In the genomic region with DNA sequence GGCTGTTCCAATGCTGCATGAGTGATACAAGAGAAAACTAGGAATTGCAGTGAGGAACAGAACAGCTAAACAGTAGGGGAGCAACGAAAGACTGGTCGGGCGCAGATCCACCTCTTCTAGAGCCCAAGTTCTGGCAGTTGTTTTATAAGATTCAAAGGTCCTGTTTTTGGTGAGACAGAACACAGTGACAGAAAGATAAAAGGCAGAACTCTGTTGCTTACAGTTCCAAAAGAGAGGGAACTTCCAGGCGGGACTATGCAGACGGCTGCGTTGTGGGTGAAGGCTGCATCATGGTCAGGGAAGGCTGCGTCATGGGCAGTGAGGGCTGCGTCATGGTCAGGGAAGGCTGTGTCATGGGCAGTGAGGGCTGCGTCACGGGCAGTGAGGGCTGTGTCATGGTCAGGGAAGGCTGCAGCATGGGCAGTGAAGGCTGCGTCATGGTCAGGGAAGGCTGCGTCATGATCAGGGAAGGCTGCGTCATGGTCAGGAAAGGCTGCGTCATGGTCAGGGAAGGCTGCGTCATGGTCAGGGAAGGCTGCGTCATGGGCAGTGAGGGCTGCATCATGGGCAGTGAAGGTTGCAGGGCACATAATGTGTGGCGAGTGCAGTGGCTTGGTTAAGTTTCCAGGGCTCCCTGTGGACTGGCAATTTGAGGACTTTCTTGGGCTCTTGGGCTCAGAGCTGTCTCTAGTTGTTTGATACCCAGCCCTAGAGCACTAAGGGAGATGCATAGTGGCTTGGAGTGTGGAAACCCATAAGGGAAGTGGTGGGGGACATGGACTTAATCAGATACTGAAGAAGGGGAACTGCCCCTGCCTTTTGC, we compare ENCODE assay signal across 15 cellular contexts.
DNase-seq lines count a peak whose midpoint lies in the region; TF ChIP-seq lines count a peak whose summit lies in the region.
"Had no signal": no experiment of that assay in that cellular context is flagged by ENCODE, and none has a peak within 500 bp of the region (broad histone marks: within the 10 kb centered on the region; RNA-seq: fewer than 3 reads in every experiment).

No MANE protein-coding gene starts in this region.

- no peaks in the 10 kb centered on the region for H4K20me1 ChIP-seq in neural progenitor cell (ENCODE audit: low read depth)

- H3K4me3 Mint-ChIP-seq in osteocyte (ENCODE audit: unreplicated experiment): no peak overlapping the region
- H3K4me3 Mint-ChIP-seq in neural progenitor cell: no peak overlapping the region
- H3K4me3 Mint-ChIP-seq: CD14-positive monocyte; CD8-positive, alpha-beta T cell had no signal

- H3K9me3 Mint-ChIP-seq in osteocyte (ENCODE audit: unreplicated experiment) (peaks cover 15% of the 10 kb centered on the region), neural progenitor cell (peaks cover 4% of the 10 kb centered on the region)
- H3K9me3 Mint-ChIP-seq: CD8-positive, alpha-beta T cell had no signal

- intact Hi-C loops in esophagus muscularis mucosa (cut with DNase I): no loop called here
- intact Hi-C loops in spleen (cut with DNase I; ENCODE audit: low total_unique reads): no loop called here

- no peaks in the 10 kb centered on the region for H3K36me3 Mint-ChIP-seq in osteocyte (ENCODE audit: unreplicated experiment)
- no peaks in the 10 kb centered on the region for H3K36me3 Mint-ChIP-seq in neural progenitor cell
- H3K36me3 Mint-ChIP-seq: CD14-positive monocyte; CD8-positive, alpha-beta T cell had no signal

- no peak overlapping the region for H2AFZ ChIP-seq in neural progenitor cell (replicated peaks)

- H3K27ac ChIP-seq in SK-N-MC: peak overlapping the region; percentile 95
- no peak overlapping the region for H3K27ac ChIP-seq in esophagus muscularis mucosa (replicated peaks in 1 of 4)
- no peak overlapping the region for H3K27ac ChIP-seq in neural progenitor cell
- H3K27ac ChIP-seq in spleen: no peak overlapping the region
- H3K27ac ChIP-seq: A549, HL-60 had no signal

- no peak for TF ChIP-seq CTCF in esophagus muscularis mucosa (IDR thresholded peaks at IDR 0.05)
- TF ChIP-seq CTCF in osteocyte (IDR thresholded peaks at IDR 0.05): no peak
- TF ChIP-seq CTCF in neural progenitor cell (IDR thresholded peaks at IDR 0.05): no peak
- no peak for TF ChIP-seq CTCF in spleen (IDR thresholded peaks at IDR 0.05 in 8 of 11, conservative IDR thresholded peaks at IDR 0.05 in 3 of 11)

- WGBS in esophagus muscularis mucosa: 86% methylated on average over 17 of the region's 17 CpGs
- 87 to 93% (median 89%) methylated on average over 17 of the region's 17 CpGs for WGBS in spleen, 5 donors

- no peaks in the 10 kb centered on the region for H3K9me3 ChIP-seq in SK-N-MC (ENCODE audit: low read depth, low read length)
- no peaks in the 10 kb centered on the region for H3K9me3 ChIP-seq in esophagus muscularis mucosa
- H3K9me3 ChIP-seq in neural progenitor cell (ENCODE audit: low read depth): no peaks in the 10 kb centered on the region
- no peaks in the 10 kb centered on the region for H3K9me3 ChIP-seq in spleen
- H3K9me3 ChIP-seq: A549, BE2C, Caco-2 had no signal

- H3K4me3 ChIP-seq in SK-N-MC (peak overlapping the region; percentile 51), esophagus muscularis mucosa (no peak overlapping the region), neural progenitor cell (no peak overlapping the region), spleen (no peak overlapping the region)
- H3K4me3 ChIP-seq: A549 had no signal

- H3K79me2 ChIP-seq in neural progenitor cell (ENCODE audit: low read depth): no peaks in the 10 kb centered on the region

- TF ChIP-seq POLR2A in esophagus muscularis mucosa (IDR thresholded peaks at IDR 0.05; ENCODE audit: low read depth) (no peak), spleen (IDR thresholded peaks at IDR 0.05) (no peak)

- no peak overlapping the region for H3K4me2 ChIP-seq in neural progenitor cell
- H3K4me2 ChIP-seq: A549 had no signal

- H3K27me3 ChIP-seq in esophagus muscularis mucosa (peaks cover 0 to 58% (median 0%) of the 10 kb centered on the region in 4 donors), neural progenitor cell (peaks cover 45% of the 10 kb centered on the region), spleen (replicated peaks in 1 of 7) (peaks cover 0 to 27% (median 3%) of the 10 kb centered on the region in 7 donors)
- H3K27me3 ChIP-seq: BE2C had no signal

- no peaks in the 10 kb centered on the region for H3F3A ChIP-seq in neural progenitor cell (ENCODE audit: low read depth)

- H3K4me1 ChIP-seq in esophagus muscularis mucosa: no peaks in the 10 kb centered on the region
- H3K4me1 ChIP-seq in neural progenitor cell: no peaks in the 10 kb centered on the region
- H3K4me1 ChIP-seq in spleen: no peaks in the 10 kb centered on the region
- H3K4me1 ChIP-seq: A549, BE2C, Caco-2 had no signal

- H3K27me3 Mint-ChIP-seq in osteocyte (ENCODE audit: unreplicated experiment) (no peaks in the 10 kb centered on the region), neural progenitor cell (ENCODE audit: insufficient read depth, low read depth) (peaks cover 5% of the 10 kb centered on the region)

- H3K9ac ChIP-seq in SK-N-MC (ENCODE audit: insufficient read length) (peak overlapping the region; percentile 28), neural progenitor cell (no peak overlapping the region)

- no peak for TF ChIP-seq EP300 in esophagus muscularis mucosa (IDR thresholded peaks at IDR 0.05)

- DNase-seq in SK-N-MC (ENCODE audit: low read depth, low spot score): no peak
- DNase-seq in esophagus muscularis mucosa (ENCODE audit: extremely low spot score): peak; percentile 78
- DNase-seq in osteocyte (ENCODE audit: extremely low spot score, unreplicated experiment): peak; percentile 64
- no peak for DNase-seq in COR-L47 (lab: John Stamatoyannopoulos, UW)
- no peak for DNase-seq in neural progenitor cell (ENCODE audit: low spot score)
- DNase-seq in spleen: no peak
- DNase-seq in activated CD4-positive, CD25-positive, alpha-beta regulatory T cell (lab: John Stamatoyannopoulos, UW): no peak
- DNase-seq: BE2C; Caco-2; CD8-positive, alpha-beta T cell; DND-41; GDM1 had no signal

- H3K36me3 ChIP-seq in SK-N-MC (ENCODE audit: insufficient read depth, low read length) (no peaks in the 10 kb centered on the region), esophagus muscularis mucosa (no peaks in the 10 kb centered on the region), neural progenitor cell (no peaks in the 10 kb centered on the region), spleen (no peaks in the 10 kb centered on the region)
- H3K36me3 ChIP-seq: BE2C had no signal

- no peaks in the 10 kb centered on the region for H3K4me1 Mint-ChIP-seq in osteocyte (ENCODE audit: unreplicated experiment)
- no peaks in the 10 kb centered on the region for H3K4me1 Mint-ChIP-seq in neural progenitor cell

- H3K27ac Mint-ChIP-seq in osteocyte (ENCODE audit: unreplicated experiment) (no peak overlapping the region), neural progenitor cell (no peak overlapping the region)
- H3K27ac Mint-ChIP-seq: CD8-positive, alpha-beta T cell had no signal

Comparison
In these comparisons a context has a peak if more than half of its experiments do, and no peak if none do; other contexts are left out.
1. DNase-seq: peak in esophagus muscularis mucosa (single experiment) and osteocyte (single experiment); none in SK-N-MC (single experiment), COR-L47 (single experiment), neural progenitor cell (single experiment), spleen (single experiment) and activated CD4-positive, CD25-positive, alpha-beta regulatory T cell (0 of 4).